ENCODE assay signal across 8 cellular contexts in the genomic region with DNA sequence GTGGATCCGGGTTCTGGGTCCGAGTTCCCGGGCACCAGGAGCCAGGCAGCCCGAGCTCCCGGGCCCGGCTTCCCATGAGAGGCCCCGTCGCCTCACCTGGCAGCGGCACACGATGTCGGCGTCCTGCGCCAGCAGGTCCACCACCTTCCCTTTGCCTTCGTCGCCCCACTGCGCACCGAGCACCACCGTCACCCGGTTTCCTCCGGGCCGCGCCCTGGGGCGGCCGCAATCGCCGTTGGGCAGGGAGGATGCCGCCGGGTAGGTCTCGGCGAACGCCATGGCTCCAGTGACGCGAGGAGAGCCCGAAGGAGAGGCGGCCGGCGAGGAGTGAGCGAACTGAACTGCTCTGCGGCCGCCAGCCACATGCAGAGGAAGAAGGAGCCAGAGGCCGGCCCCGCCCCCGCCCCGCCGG. TPM values are rescaled to one million over a fixed set of nuclear protein-coding genes. Genes with fewer than 3 reads are reported as not detected.
DNase-seq lines count a peak whose midpoint lies in the region; ATAC-seq lines count a peak whose summit lies in the region.

Gene ADSS2, minus strand, starts transcription at position 371 of the 412 bp plus-strand sequence. Its CDS starts 92 bp downstream, at position 279.

- peak within 1 kb of the TSS; percentile 96 for H3K27ac ChIP-seq in naive thymus-derived CD4-positive, alpha-beta T cell (ENCODE audit: low read depth, low read length)

- CTCF ChIA-PET in naive thymus-derived CD4-positive, alpha-beta T cell (lab: Charles Lee): interaction anchor here (0.6 to 1.0 kb wide), 2 partner anchors 13 to 144 kb away, joined by 3 read pairs; no protein-coding TSS in a partner anchor

- H3K9me3 ChIP-seq in naive thymus-derived CD4-positive, alpha-beta T cell (ENCODE audit: control insufficient read depth in 2 of 3, low read length in 3 of 3): no peaks in the 10 kb centered on the region

- H3K4me3 Mint-ChIP-seq in naive thymus-derived CD4-positive, alpha-beta T cell: peak within 1 kb of the TSS; percentile 76 to 99 (median 93)

- ATAC-seq in naive thymus-derived CD4-positive, alpha-beta T cell: no peak
- ATAC-seq in HG02981 (IDR thresholded peaks at IDR 0.05; ENCODE audit: unreplicated experiment): no peak

- H3K9me3 Mint-ChIP-seq in naive thymus-derived CD4-positive, alpha-beta T cell: peaks cover 0 to 5% (median 0%) of the 10 kb centered on the region in 11 donors

- DNase-seq in LHCN-M2 (ENCODE audit: low read depth) (no peak), dermis blood vessel endothelial cell (no peak), NCI-H2227 treated with DMSO at 0.1 percent for 48 hours (lab: John Stamatoyannopoulos, UW) (no peak), middle frontal gyrus (ENCODE audit: extremely low spot score, low spot score) (no peak), cerebellar cortex (ENCODE audit: low spot score) (no peak)
- no peak for DNase-seq in naive thymus-derived CD4-positive, alpha-beta T cell

- peaks cover 0 to 10% (median 0%) of the 10 kb centered on the region in 5 donors for H3K36me3 Mint-ChIP-seq in naive thymus-derived CD4-positive, alpha-beta T cell

- peaks cover 0 to 5% (median 0%) of the 10 kb centered on the region in 3 experiments for H3K36me3 ChIP-seq in naive thymus-derived CD4-positive, alpha-beta T cell (ENCODE audit: control insufficient read depth in 2 of 3, insufficient read depth in 3 of 3, low read length in 3 of 3)

- peak within 1 kb of the TSS; percentile 85 to 99 (median 97) for H3K27ac Mint-ChIP-seq in naive thymus-derived CD4-positive, alpha-beta T cell

- peaks cover 31 to 40% of the 10 kb centered on the region in 2 donors for H3K4me1 ChIP-seq in naive thymus-derived CD4-positive, alpha-beta T cell (ENCODE audit: control insufficient read depth in 2 of 2, insufficient read depth in 2 of 2, low read length in 2 of 2)

- H3K27me3 ChIP-seq in naive thymus-derived CD4-positive, alpha-beta T cell (ENCODE audit: control insufficient read depth in 2 of 2, insufficient read depth in 2 of 2, low read length in 2 of 2): no peaks in the 10 kb centered on the region

- POLR2A ChIA-PET in naive thymus-derived CD4-positive, alpha-beta T cell (lab: Charles Lee): interaction anchor here (0.8 to 2.9 kb wide), 13 partner anchors 10 to 1196 kb away, joined by 3 to 22 read pairs (median 5); partner anchors contain the start of genes CATSPERE, CEP170, COX20 and DESI2

- peaks cover 33 to 62% (median 47%) of the 10 kb centered on the region in 7 donors for H3K4me1 Mint-ChIP-seq in naive thymus-derived CD4-positive, alpha-beta T cell

- H3K4me3 ChIP-seq in GM08714 (ENCODE audit: low read length): peak within 1 kb of the TSS; percentile 95
- peak within 1 kb of the TSS; percentile 64 for H3K4me3 ChIP-seq in naive thymus-derived CD4-positive, alpha-beta T cell (ENCODE audit: low read length)

- H3K27me3 Mint-ChIP-seq in naive thymus-derived CD4-positive, alpha-beta T cell: no peaks in the 10 kb centered on the region

- intact Hi-C loops in naive thymus-derived CD4-positive, alpha-beta T cell (cut with micrococcal nuclease): loop anchor here (1.0 to 10.0 kb wide), 12 partner anchors 15 to 1503 kb away; partner anchors contain the start of gene CEP170 (in 1 of the 2)

RNA-seq across cellular contexts. Expression of gene ADSS2, which starts in this region (rescaled TPM):
- 42.8 and 47.4 TPM in 2 replicates for total RNA-seq in LHCN-M2 (2014; rRNA removed)
- 15.0 TPM for polyA plus RNA-seq in LHCN-M2 (2012)
- total RNA-seq in dermis blood vessel endothelial cell: 92.1 and 124 TPM in 2 replicates
- total RNA-seq in naive thymus-derived CD4-positive, alpha-beta T cell: 10 to 100 TPM; 38.8 to 61.0 (median 52.4) TPM
- 10 to 100 TPM; 25.3 to 27.6 TPM for polyA plus RNA-seq in naive thymus-derived CD4-positive, alpha-beta T cell
